Comparison of ENCODE assay signal across 13 cellular contexts in genomic region chr3:5010706-5011554, GRCh38. TPM values are rescaled to one million over a fixed set of nuclear protein-coding genes. Genes with fewer than 3 reads are reported as not detected.
DNase-seq lines count a peak whose midpoint lies in the region; ATAC-seq, FAIRE-seq and TF ChIP-seq lines count a peak whose summit lies in the region.
"Had no signal": no experiment of that assay in that cellular context is flagged by ENCODE, and none has a peak within 500 bp of the region (broad histone marks: within the 10 kb centered on the region; RNA-seq: fewer than 3 reads in every experiment).

No MANE protein-coding gene starts in this region.

- no peak overlapping the region for H3K27ac ChIP-seq in MM.1S (ENCODE audit: low read length)

- H3K79me2 ChIP-seq in MM.1S (ENCODE audit: low read length) = no peaks in the 10 kb centered on the region

- H3K27me3 Mint-ChIP-seq in T-helper 17 cell (no peaks in the 10 kb centered on the region), WTC11 (ENCODE audit: low read depth) (no peaks in the 10 kb centered on the region; the same call in 1 of the 2 replicates)

- H3K9me3 Mint-ChIP-seq in WTC11 = no peaks in the 10 kb centered on the region

- H3K36me3 Mint-ChIP-seq in T-helper 17 cell (ENCODE audit: low read depth) = peaks cover 3% of the 10 kb centered on the region
- no peaks in the 10 kb centered on the region for H3K36me3 Mint-ChIP-seq in WTC11

- DNase-seq in AG10803 (ENCODE audit: low read depth) (peak; percentile 78), GM12864 (ENCODE audit: low read depth) (no peak), T-helper 17 cell (no peak), islet precursor cell (peak; percentile 58), WTC11 (ENCODE audit: low spot score) (no peak), HTR-8/SVneo (ENCODE audit: insufficient read length, low spot score) (no peak), MM.1S (no peak)
- DNase-seq: activated CD8-positive, alpha-beta memory T cell treated with anti-CD3 and anti-CD28 coated beads, Interleukin-2, amount 50 U/mL, for 4 hours; cerebellar nuclear complex; glutamatergic neuron; NCI-H526 treated with DMSO at 0.1 percent for 48 hours; SW 1271 had no signal

- TF ChIP-seq CTCF in AG10803 (conservative IDR thresholded peaks at IDR 0.05; ENCODE audit: low read length) = no peak
- TF ChIP-seq CTCF in GM12864 (IDR thresholded peaks at IDR 0.05; ENCODE audit: low read depth, low read length, missing control alignments) = no peak
- no peak for TF ChIP-seq CTCF in WTC11 (IDR thresholded peaks at IDR 0.05)
- TF ChIP-seq CTCF in MM.1S (IDR thresholded peaks at IDR 0.05; ENCODE audit: low read length) = no peak

- H4K20me1 ChIP-seq in MM.1S (ENCODE audit: insufficient read depth, low read length) = no peaks in the 10 kb centered on the region

- H3F3A ChIP-seq in MM.1S (ENCODE audit: insufficient read depth, low read length) = no peaks in the 10 kb centered on the region

- no peaks in the 10 kb centered on the region for H3K4me1 ChIP-seq in MM.1S (ENCODE audit: low read length)

- FAIRE-seq in HTR-8/SVneo (lab: Jason Lieb, UNC) = no peak

- no peak overlapping the region for H2AFZ ChIP-seq in MM.1S (ENCODE audit: low read length)

- peak overlapping the region; percentile 43 for H3K4me3 Mint-ChIP-seq in T-helper 17 cell
- no peak overlapping the region for H3K4me3 Mint-ChIP-seq in WTC11

- H3K4me1 Mint-ChIP-seq in T-helper 17 cell = peaks cover 36% of the 10 kb centered on the region
- H3K4me1 Mint-ChIP-seq in WTC11 = peaks cover 14% of the 10 kb centered on the region

- H3K9ac ChIP-seq in MM.1S (ENCODE audit: low read length) = no peak overlapping the region

- no peak overlapping the region for H3K4me3 ChIP-seq in AG10803 (ENCODE audit: low read length)
- peak overlapping the region; percentile 5 for H3K4me3 ChIP-seq in GM12864 (ENCODE audit: low read depth, low read length)
- H3K4me3 ChIP-seq in MM.1S (ENCODE audit: low read length) = no peak overlapping the region

- H3K36me3 ChIP-seq in MM.1S (replicated peaks; ENCODE audit: insufficient read depth, low read length) = no peaks in the 10 kb centered on the region

- ATAC-seq in T-helper 17 cell (peak; percentile 17), GM21723 (IDR thresholded peaks at IDR 0.05; ENCODE audit: unreplicated experiment) (no peak), WTC11 (no peak)

- H3K4me2 ChIP-seq in MM.1S (ENCODE audit: low read depth, low read length) = no peak overlapping the region

- CTCF ChIA-PET in WTC11 (lab: Charles Lee) = interaction anchor here (1.3 kb wide), 1 partner anchor 47 kb away, joined by 4 read pairs; no protein-coding TSS in a partner anchor

- H3K27me3 ChIP-seq in MM.1S (replicated peaks; ENCODE audit: insufficient read depth, low read length) = no peaks in the 10 kb centered on the region

- H3K9me3 ChIP-seq in T-helper 17 cell (ENCODE audit: control insufficient read depth, low read length, poor library complexity, severe bottlenecking) = no peaks in the 10 kb centered on the region
- H3K9me3 ChIP-seq in MM.1S (replicated peaks; ENCODE audit: insufficient read depth, low read length) = no peaks in the 10 kb centered on the region

- no peaks in the 10 kb centered on the region for H3K9me2 ChIP-seq in MM.1S (replicated peaks; ENCODE audit: insufficient read depth, low read length)

- POLR2A ChIA-PET in WTC11 (lab: Charles Lee) = no interaction called here

- peak overlapping the region; percentile 73 for H3K27ac Mint-ChIP-seq in T-helper 17 cell
- H3K27ac Mint-ChIP-seq in WTC11 = no peak overlapping the region

TF ChIP-seq in WTC11, 78 proteins besides CTCF, POLR2A, EP300 and RAD21 (continues in another document):
- no peak for TF ChIP-seq ZNF281 (CRISPR knock-in tag; IDR thresholded peaks at IDR 0.05)
- TF ChIP-seq ZMAT4 (CRISPR knock-in tag; IDR thresholded peaks at IDR 0.05) = no peak
- TF ChIP-seq ATF2 (CRISPR knock-in tag; IDR thresholded peaks at IDR 0.05; ENCODE audit: borderline replicate concordance, low read depth) = no peak
- TF ChIP-seq ZNF138 (CRISPR knock-in tag; conservative IDR thresholded peaks at IDR 0.05) = no peak
- TF ChIP-seq NFATC4 (CRISPR knock-in tag; IDR thresholded peaks at IDR 0.05) = no peak
- no peak for TF ChIP-seq SMAD3 (CRISPR knock-in tag; IDR thresholded peaks at IDR 0.05; ENCODE audit: borderline replicate concordance)
- TF ChIP-seq TCF7 (CRISPR knock-in tag; IDR thresholded peaks at IDR 0.05; ENCODE audit: low read depth) = no peak
- TF ChIP-seq RELA (CRISPR knock-in tag; IDR thresholded peaks at IDR 0.05; ENCODE audit: borderline replicate concordance) = no peak
- TF ChIP-seq JAZF1 (CRISPR knock-in tag; IDR thresholded peaks at IDR 0.05) = no peak
- TF ChIP-seq ZNF671 (CRISPR knock-in tag; IDR thresholded peaks at IDR 0.05) = no peak
- no peak for TF ChIP-seq ZNF232 (CRISPR knock-in tag; IDR thresholded peaks at IDR 0.05)
- no peak for TF ChIP-seq AR (CRISPR knock-in tag; IDR thresholded peaks at IDR 0.05)
- no peak for TF ChIP-seq ETV6 (CRISPR knock-in tag; IDR thresholded peaks at IDR 0.05)
- no peak for TF ChIP-seq MAX (CRISPR knock-in tag; IDR thresholded peaks at IDR 0.05)
- TF ChIP-seq ESRRA (CRISPR knock-in tag; IDR thresholded peaks at IDR 0.05; ENCODE audit: borderline replicate concordance) = no peak
- no peak for TF ChIP-seq USF2 (CRISPR knock-in tag; IDR thresholded peaks at IDR 0.05)
- TF ChIP-seq SMAD4 (CRISPR knock-in tag; IDR thresholded peaks at IDR 0.05) = no peak
- TF ChIP-seq ZBTB21 (CRISPR knock-in tag; IDR thresholded peaks at IDR 0.05; ENCODE audit: borderline replicate concordance) = no peak

RNA-seq across cellular contexts. Expression of gene BHLHE40, which starts 31.7 kb away (rescaled TPM):
- total RNA-seq in T-helper 17 cell = 100 to 1,000 TPM; 295 to 329 TPM
- 5.7 to 9.1 TPM (median 7.5 TPM) in 3 replicates for total RNA-seq in WTC11 (2021)

Comparison
In these comparisons a context has a peak if more than half of its experiments do, and no peak if none do; other contexts are left out.
1. DNase-seq: peak in AG10803 (single experiment) and islet precursor cell (single experiment); none in GM12864 (single experiment), T-helper 17 cell (0 of 3), WTC11 (single experiment), HTR-8/SVneo (single experiment) and MM.1S (single experiment).
2. RNA of gene BHLHE40, which starts 31.7 kb away (total RNA-seq): 295 to 329 TPM in T-helper 17 cell; 5.7 to 9.1 TPM in WTC11; every median in the first group is over 10 times any median in the second.